ENCODE assay signal across 1 cellular context in genomic region chr10:95806687-95807380, GRCh38.
TF ChIP-seq lines count a peak whose summit lies in the region.

No MANE protein-coding gene starts in this region.

TF ChIP-seq in WTC11, 78 proteins besides CTCF, POLR2A, EP300 and RAD21:
- TF ChIP-seq GABPB1 (CRISPR knock-in tag; IDR thresholded peaks at IDR 0.05): peak; percentile 37; the same call in 1 of the 2 replicates
